ENCODE assay signal across 14 cellular contexts in the genomic region with DNA sequence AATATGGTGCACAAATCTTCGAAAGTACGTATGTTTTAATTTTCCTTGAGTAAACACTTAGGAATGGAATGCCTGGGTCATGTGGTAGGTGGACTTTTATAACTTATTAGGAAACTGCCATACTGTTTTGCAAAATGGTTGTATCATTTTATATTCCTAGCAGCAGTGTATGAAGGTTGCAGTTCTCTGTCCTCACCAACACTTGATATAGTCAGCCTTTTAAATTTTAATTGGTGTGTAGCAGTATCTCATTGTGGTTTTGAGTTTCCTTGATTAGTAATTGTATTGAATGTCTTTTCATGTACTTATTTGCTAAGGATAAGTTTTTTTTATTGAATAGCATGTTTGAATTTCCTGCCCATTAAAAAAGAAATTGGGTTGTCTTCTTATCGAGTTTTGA. TPM values are rescaled to one million over a fixed set of nuclear protein-coding genes. Genes with fewer than 3 reads are reported as not detected.
A peak's percentile ranks its signal among the peaks of the same experiment; 100 is the strongest.
DNase-seq lines count a peak whose midpoint lies in the region; ATAC-seq, FAIRE-seq and TF ChIP-seq lines count a peak whose summit lies in the region.
"Had no signal": no experiment of that assay in that cellular context is flagged by ENCODE, and none has a peak within 500 bp of the region (broad histone marks: within the 10 kb centered on the region; RNA-seq: fewer than 3 reads in every experiment).

No MANE protein-coding gene starts in this region.

- no peak for TF ChIP-seq CTCF in NB4 (IDR thresholded peaks at IDR 0.05; ENCODE audit: low read depth, low read length)
- TF ChIP-seq CTCF in astrocyte (IDR thresholded peaks at IDR 0.05; ENCODE audit: insufficient read depth, low read depth, low read length), result no peak
- no peak for TF ChIP-seq CTCF in neural progenitor cell (IDR thresholded peaks at IDR 0.05)

- H3K9ac ChIP-seq in astrocyte (ENCODE audit: low read length) (no peak overlapping the region), neural progenitor cell (no peak overlapping the region)

- no peak for TF ChIP-seq POLR2A in NB4 (IDR thresholded peaks at IDR 0.05; ENCODE audit: extremely low read depth, insufficient read length)

- no peaks in the 10 kb centered on the region for H3K27me3 Mint-ChIP-seq in activated CD4-positive, alpha-beta T cell treated with anti-CD3 and anti-CD28 coated beads, Interleukin-2, amount 10 ng/mL, durations not matched to agents 7 days and 5 days
- H3K27me3 Mint-ChIP-seq in astrocyte (ENCODE audit: low read depth, unreplicated experiment) (no peaks in the 10 kb centered on the region), neural progenitor cell (ENCODE audit: insufficient read depth, low read depth) (peaks cover 3% of the 10 kb centered on the region)

- peak overlapping the region; percentile 86 for H3K4me2 ChIP-seq in astrocyte (ENCODE audit: low read length)
- peak overlapping the region; percentile 94 for H3K4me2 ChIP-seq in neural progenitor cell

- no peak overlapping the region for H3K27ac ChIP-seq in astrocyte (ENCODE audit: low read depth, low read length)
- no peak overlapping the region for H3K27ac ChIP-seq in neural progenitor cell
- H3K27ac ChIP-seq: SK-N-MC had no signal

- no peak for DNase-seq in activated CD4-positive, alpha-beta T cell treated with anti-CD3 and anti-CD28 coated beads, Interleukin-2, amount 10 ng/mL, durations not matched to agents 7 days and 5 days
- DNase-seq in activated CD4-positive, alpha-beta T cell treated with anti-CD3 and anti-CD28 coated beads for 48 hours, result no peak
- DNase-seq in NB4 (ENCODE audit: low read depth) (no peak), astrocyte (ENCODE audit: low read depth) (no peak), neural progenitor cell (ENCODE audit: low spot score) (no peak), NCI-H510A (lab: John Stamatoyannopoulos, UW) (no peak)
- DNase-seq: mucosa of descending colon, NCI-H1417, right cardiac atrium, thyroid gland had no signal

- CTCF ChIA-PET in activated CD4-positive, alpha-beta T cell treated with anti-CD3 and anti-CD28 coated beads, Interleukin-2, amount 10 ng/mL, durations not matched to agents 7 days and 5 days (lab: Charles Lee), result no interaction called here

- H3K4me3 Mint-ChIP-seq in activated CD4-positive, alpha-beta T cell treated with anti-CD3 and anti-CD28 coated beads, Interleukin-2, amount 10 ng/mL, durations not matched to agents 7 days and 5 days, result peak overlapping the region; percentile 79
- H3K4me3 Mint-ChIP-seq in astrocyte (ENCODE audit: unreplicated experiment), result peak overlapping the region; percentile 87
- peak overlapping the region; percentile 89 for H3K4me3 Mint-ChIP-seq in neural progenitor cell

- H3K27me3 ChIP-seq in astrocyte (ENCODE audit: insufficient read depth, low read length) (no peaks in the 10 kb centered on the region), neural progenitor cell (no peaks in the 10 kb centered on the region)
- H3K27me3 ChIP-seq: thyroid gland had no signal

- no peaks in the 10 kb centered on the region for H3K9me3 Mint-ChIP-seq in activated CD4-positive, alpha-beta T cell treated with anti-CD3 and anti-CD28 coated beads, Interleukin-2, amount 10 ng/mL, durations not matched to agents 7 days and 5 days
- H3K9me3 Mint-ChIP-seq in astrocyte (ENCODE audit: unreplicated experiment) (no peaks in the 10 kb centered on the region), neural progenitor cell (peaks cover 1% of the 10 kb centered on the region)

- H3K9me3 ChIP-seq in astrocyte (ENCODE audit: insufficient read depth, low read depth, low read length) (no peaks in the 10 kb centered on the region), neural progenitor cell (ENCODE audit: low read depth) (no peaks in the 10 kb centered on the region)
- H3K9me3 ChIP-seq: mucosa of descending colon, thyroid gland had no signal

- POLR2A ChIA-PET in activated CD4-positive, alpha-beta T cell treated with anti-CD3 and anti-CD28 coated beads, Interleukin-2, amount 10 ng/mL, durations not matched to agents 7 days and 5 days (lab: Charles Lee), result no interaction called here

- H3K36me3 ChIP-seq in astrocyte (ENCODE audit: insufficient read depth, low read length), result no peaks in the 10 kb centered on the region
- H3K36me3 ChIP-seq in neural progenitor cell, result peaks cover 2% of the 10 kb centered on the region

- H4K20me1 ChIP-seq in astrocyte (ENCODE audit: insufficient read depth, low read length), result peaks cover 3% of the 10 kb centered on the region
- no peaks in the 10 kb centered on the region for H4K20me1 ChIP-seq in neural progenitor cell (ENCODE audit: low read depth)

- peaks cover 19% of the 10 kb centered on the region for H3F3A ChIP-seq in neural progenitor cell (ENCODE audit: low read depth)

- ATAC-seq in HG03354 (IDR thresholded peaks at IDR 0.05; ENCODE audit: poor library complexity, severe bottlenecking, unreplicated experiment), result no peak
- no peak for ATAC-seq in GM21381 (IDR thresholded peaks at IDR 0.05; ENCODE audit: unreplicated experiment)
- ATAC-seq: mucosa of descending colon, right cardiac atrium had no signal

- H3K27ac Mint-ChIP-seq in activated CD4-positive, alpha-beta T cell treated with anti-CD3 and anti-CD28 coated beads, Interleukin-2, amount 10 ng/mL, durations not matched to agents 7 days and 5 days, result peak overlapping the region; percentile 86
- H3K27ac Mint-ChIP-seq in astrocyte (ENCODE audit: unreplicated experiment), result no peak overlapping the region
- no peak overlapping the region for H3K27ac Mint-ChIP-seq in neural progenitor cell

- H3K79me2 ChIP-seq in astrocyte (ENCODE audit: insufficient read depth, low read length) (no peaks in the 10 kb centered on the region), neural progenitor cell (ENCODE audit: low read depth) (no peaks in the 10 kb centered on the region)

- H3K4me3 ChIP-seq in NB4 (ENCODE audit: low read depth, low read length) (peak overlapping the region; percentile 71), astrocyte (ENCODE audit: insufficient read depth, low read depth, low read length) (no peak overlapping the region), neural progenitor cell (peak overlapping the region; percentile 58)

- H3K4me1 Mint-ChIP-seq in activated CD4-positive, alpha-beta T cell treated with anti-CD3 and anti-CD28 coated beads, Interleukin-2, amount 10 ng/mL, durations not matched to agents 7 days and 5 days, result peaks cover 20% of the 10 kb centered on the region
- peaks cover 10% of the 10 kb centered on the region for H3K4me1 Mint-ChIP-seq in astrocyte (ENCODE audit: low read depth, unreplicated experiment)
- peaks cover 23% of the 10 kb centered on the region for H3K4me1 Mint-ChIP-seq in neural progenitor cell

- H3K4me1 ChIP-seq in astrocyte (ENCODE audit: insufficient read depth, low read length), result peaks cover 12% of the 10 kb centered on the region
- H3K4me1 ChIP-seq in neural progenitor cell, result peaks cover 19% of the 10 kb centered on the region

- peaks cover 5% of the 10 kb centered on the region for H3K36me3 Mint-ChIP-seq in activated CD4-positive, alpha-beta T cell treated with anti-CD3 and anti-CD28 coated beads, Interleukin-2, amount 10 ng/mL, durations not matched to agents 7 days and 5 days (ENCODE audit: low read depth)
- H3K36me3 Mint-ChIP-seq in astrocyte (ENCODE audit: low read depth, unreplicated experiment), result peaks cover 8% of the 10 kb centered on the region
- H3K36me3 Mint-ChIP-seq in neural progenitor cell, result peaks cover 5% of the 10 kb centered on the region

- FAIRE-seq in astrocyte (lab: Jason Lieb, UNC), result no peak
- FAIRE-seq: G401.6 had no signal

- no peak overlapping the region for H2AFZ ChIP-seq in astrocyte (ENCODE audit: low read depth, low read length)
- H2AFZ ChIP-seq in neural progenitor cell (replicated peaks), result no peak overlapping the region

RNA-seq across cellular contexts. Expression of gene PCBD1, which starts 0.9 kb away (rescaled TPM):
- total RNA-seq in activated CD4-positive, alpha-beta T cell treated with anti-CD3 and anti-CD28 coated beads, Interleukin-2, amount 10 ng/mL, durations not matched to agents 7 days and 5 days, result 10 to 100 TPM; 21.4 to 21.8 TPM
- total RNA-seq in astrocyte (48.5 and 54.6 TPM in 2 replicates), neural progenitor cell (ENCODE audit: low replicate concordance) (34.6 and 43.9 TPM in 2 replicates)
